In the genomic region with DNA sequence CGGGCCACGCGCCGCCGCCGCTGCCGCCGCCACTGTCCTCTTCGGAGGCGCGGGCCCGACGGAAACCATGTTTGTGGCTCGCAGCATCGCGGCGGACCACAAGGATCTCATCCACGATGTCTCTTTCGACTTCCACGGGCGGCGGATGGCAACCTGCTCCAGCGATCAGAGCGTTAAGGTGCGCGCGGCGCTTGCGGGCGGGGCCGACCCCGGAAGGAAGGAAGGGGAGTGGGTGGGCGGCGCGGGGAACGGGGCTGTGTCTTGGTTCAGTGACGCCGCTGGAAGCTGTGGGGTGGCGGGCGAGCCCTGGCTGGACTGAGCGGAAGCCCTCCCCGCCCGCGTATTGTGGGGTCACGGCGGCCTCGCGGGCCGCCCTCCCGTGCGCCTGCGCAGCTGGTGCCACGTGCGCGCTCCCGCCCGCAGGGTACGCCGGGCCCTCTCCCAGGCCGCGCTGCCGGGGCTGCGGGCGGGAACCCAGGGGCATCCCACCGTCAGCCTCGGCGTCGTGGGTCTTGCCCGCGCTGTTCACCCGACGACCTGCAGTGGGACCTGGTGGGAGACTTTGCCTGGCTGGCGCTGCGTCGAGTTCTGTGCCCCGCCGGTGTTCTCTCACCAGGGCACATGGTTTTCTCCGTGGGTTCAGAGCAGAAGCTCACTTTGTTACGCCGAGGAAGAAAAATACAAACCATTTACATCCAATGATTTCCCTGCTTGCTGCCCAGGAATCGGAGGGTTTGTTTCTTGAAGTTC, we compare ENCODE assay signal across 8 cellular contexts. TPM values are rescaled to one million over a fixed set of nuclear protein-coding genes. Genes with fewer than 3 reads are reported as not detected.
DNase-seq lines count a peak whose midpoint lies in the region; ATAC-seq and TF ChIP-seq lines count a peak whose summit lies in the region.

No MANE protein-coding gene starts in this region.

- peak; percentile 73 for ATAC-seq in GM21447 (IDR thresholded peaks at IDR 0.05; ENCODE audit: unreplicated experiment)

- DNase-seq in DMS 273 (lab: John Stamatoyannopoulos, UW; ENCODE audit: unreplicated experiment): peak; percentile 97
- DNase-seq in activated T-cell treated with anti-CD3 and anti-CD28 coated beads for 4 hours: peak; percentile 98
- DNase-seq in epithelial cell of proximal tubule (ENCODE audit: low read depth): peak; percentile 12
- DNase-seq in mucosa of gallbladder (ENCODE audit: low spot score): peak; percentile 96
- peak; percentile 97 to 98 for DNase-seq in stimulated activated CD8-positive, alpha-beta memory T cell treated with anti-CD3 and anti-CD28 coated beads, Interleukin-4, amount 100 ng/mL, for 1 hour (ENCODE audit: low read depth in 2 of 2, low spot score in 1 of 2)

- H3K27ac ChIP-seq in HUES6 (ENCODE audit: low read depth, low read length) (peak overlapping the region; percentile 92), OCI-LY3 (ENCODE audit: low read length) (peak overlapping the region; percentile 90)

- no peaks in the 10 kb centered on the region for H3K27me3 ChIP-seq in HUES6 (ENCODE audit: control insufficient read depth, insufficient read depth, low read length)
- no peaks in the 10 kb centered on the region for H3K27me3 ChIP-seq in OCI-LY3 (ENCODE audit: low read depth, low read length)

- TF ChIP-seq CTCF in OCI-LY3 (IDR thresholded peaks at IDR 0.05; ENCODE audit: low read depth, low read length): no peak
- TF ChIP-seq CTCF in epithelial cell of proximal tubule (conservative IDR thresholded peaks at IDR 0.05; ENCODE audit: low read depth, low read length): no peak

- H3K9ac ChIP-seq in HUES6 (ENCODE audit: low read length): peak overlapping the region; percentile 88
- H3K9ac ChIP-seq in OCI-LY3 (ENCODE audit: low read length): peak overlapping the region; percentile 85

- H2AFZ ChIP-seq in OCI-LY3 (ENCODE audit: low read depth, low read length): peak overlapping the region; percentile 63; the same call in 1 of the 2 replicates

- H4K20me1 ChIP-seq in OCI-LY3 (ENCODE audit: insufficient read depth, low read length): no peaks in the 10 kb centered on the region

- peaks cover 8% of the 10 kb centered on the region for H3K36me3 ChIP-seq in HUES6 (ENCODE audit: control insufficient read depth, insufficient read depth, low read length)
- H3K36me3 ChIP-seq in OCI-LY3 (replicated peaks; ENCODE audit: low read depth, low read length): peaks cover 21% of the 10 kb centered on the region

- H3K4me1 ChIP-seq in HUES6 (ENCODE audit: control insufficient read depth, insufficient read depth, low read length) (peaks cover 4% of the 10 kb centered on the region; the same call in 1 of the 2 replicates), OCI-LY3 (ENCODE audit: low read length) (peaks cover 8% of the 10 kb centered on the region; the same call in 1 of the 2 replicates)

- H3K9me3 ChIP-seq in HUES6 (ENCODE audit: control insufficient read depth, insufficient read depth, low read depth, low read length): peaks cover 3% of the 10 kb centered on the region; the same call in 1 of the 2 replicates
- no peaks in the 10 kb centered on the region for H3K9me3 ChIP-seq in OCI-LY3 (ENCODE audit: insufficient read depth, low read length)

- peak overlapping the region; percentile 69 for H3K4me2 ChIP-seq in OCI-LY3 (ENCODE audit: low read length)

- H3K4me3 ChIP-seq in HUES6 (ENCODE audit: low read depth, low read length): peak overlapping the region; percentile 96
- H3K4me3 ChIP-seq in OCI-LY3 (ENCODE audit: low read length): peak overlapping the region; percentile 85
- peak overlapping the region; percentile 72 for H3K4me3 ChIP-seq in epithelial cell of proximal tubule (ENCODE audit: low read depth, low read length)

- H3K79me2 ChIP-seq in OCI-LY3 (ENCODE audit: low read length): peaks cover 59% of the 10 kb centered on the region

RNA-seq across cellular contexts. Expression of gene SEH1L, which starts 0.4 kb away (rescaled TPM):
- total RNA-seq in epithelial cell of proximal tubule (23.1 and 44.4 TPM in 2 replicates), mucosa of gallbladder (25.5 TPM)

RNA-seq across cellular contexts. Expression of gene CEP192, which starts 42.9 kb away (rescaled TPM):
- total RNA-seq in epithelial cell of proximal tubule (17.4 and 18.3 TPM in 2 replicates), mucosa of gallbladder (22.6 TPM)

Comparison
In these comparisons a context has a peak if more than half of its experiments do, and no peak if none do; other contexts are left out.
1. Peak in every context shown above with its lines: DNase-seq, ATAC-seq, H3K4me3 ChIP-seq and H3K27ac ChIP-seq.
2. DNase-seq: peak in every context shown above with its lines; median percentile 98 in activated T-cell treated with anti-CD3 and anti-CD28 coated beads for 4 hours; 98 in stimulated activated CD8-positive, alpha-beta memory T cell treated with anti-CD3 and anti-CD28 coated beads, Interleukin-4, amount 100 ng/mL, for 1 hour; 97 in DMS 273; 96 in mucosa of gallbladder; 12 in epithelial cell of proximal tubule.